23 cellular contexts compared by ENCODE assay signal in genomic region chr7:31663072-31663471, GRCh38. TPM values are rescaled to one million over a fixed set of nuclear protein-coding genes. Genes with fewer than 3 reads are reported as not detected.
DNase-seq lines count a peak whose midpoint lies in the region; ATAC-seq and TF ChIP-seq lines count a peak whose summit lies in the region.
"Had no signal": no experiment of that assay in that cellular context is flagged by ENCODE, and none has a peak within 500 bp of the region (broad histone marks: within the 10 kb centered on the region; RNA-seq: fewer than 3 reads in every experiment).

No MANE protein-coding gene starts in this region.

- H3K27ac Mint-ChIP-seq in endothelial cell (ENCODE audit: unreplicated experiment) (no peak overlapping the region), progenitor cell of endocrine pancreas (no peak overlapping the region)
- H3K27ac Mint-ChIP-seq: CD4-positive, CD25-positive, alpha-beta regulatory T cell; immature natural killer cell had no signal

- peak; percentile 7 for DNase-seq in SIG-M5 treated with dmso at 0.1 percent for 504 hours (lab: John Stamatoyannopoulos, UW; ENCODE audit: unreplicated experiment)
- DNase-seq in SIG-M5 (lab: John Stamatoyannopoulos, UW), result no peak
- peak; percentile 13 for DNase-seq in NAMALWA (ENCODE audit: low spot score)
- DNase-seq in endothelial cell (ENCODE audit: low spot score), result peak; percentile 39
- DNase-seq in progenitor cell of endocrine pancreas (ENCODE audit: low spot score, unreplicated experiment), result no peak
- no peak for DNase-seq in stimulated activated naive CD8-positive, alpha-beta T cell treated with anti-CD3 and anti-CD28 coated beads, Interleukin-15, Interleukin-2, amounts not matched to agents 100 U/mL and 50 U/mL, for 24 hours
- DNase-seq in GF-D8 (lab: John Stamatoyannopoulos, UW), result no peak
- DNase-seq: activated CD4-positive, alpha-beta T cell treated with anti-CD3 and anti-CD28 coated beads, Interleukin-2, amount 50 U/mL, for 4 hours; activated naive CD4-positive, alpha-beta T cell treated with Interleukin-2 at 50 U/mL for 16 hours; CD4-positive, CD25-positive, alpha-beta regulatory T cell; DND-41; esophagus squamous epithelium; GOT3; immature natural killer cell; NCI-H1694; occipital lobe had no signal

- no peak for TF ChIP-seq CTCF in endothelial cell (IDR thresholded peaks at IDR 0.05; ENCODE audit: unreplicated experiment)
- peak; percentile 26 for TF ChIP-seq CTCF in progenitor cell of endocrine pancreas (IDR thresholded peaks at IDR 0.05; ENCODE audit: unreplicated experiment)

- H3K4me3 Mint-ChIP-seq in endothelial cell (ENCODE audit: unreplicated experiment), result no peak overlapping the region
- H3K4me3 Mint-ChIP-seq in progenitor cell of endocrine pancreas (ENCODE audit: low read depth), result no peak overlapping the region
- H3K4me3 Mint-ChIP-seq: CD4-positive, CD25-positive, alpha-beta regulatory T cell; central memory CD8-positive, alpha-beta T cell; immature natural killer cell had no signal

- no peak for ATAC-seq in stimulated activated naive CD8-positive, alpha-beta T cell treated with anti-CD3 and anti-CD28 coated beads, Interleukin-15, Interleukin-2, amounts not matched to agents 100 U/mL and 50 U/mL, for 24 hours
- no peak for ATAC-seq in HG03460 (IDR thresholded peaks at IDR 0.05; ENCODE audit: unreplicated experiment)

- no peaks in the 10 kb centered on the region for H3K9me3 Mint-ChIP-seq in endothelial cell (ENCODE audit: unreplicated experiment)
- no peaks in the 10 kb centered on the region for H3K9me3 Mint-ChIP-seq in progenitor cell of endocrine pancreas (ENCODE audit: low read depth)
- H3K9me3 Mint-ChIP-seq: central memory CD8-positive, alpha-beta T cell had no signal

- peaks cover 11% of the 10 kb centered on the region for H3K4me1 Mint-ChIP-seq in endothelial cell (ENCODE audit: unreplicated experiment)
- H3K4me1 Mint-ChIP-seq in progenitor cell of endocrine pancreas (ENCODE audit: low read depth), result no peaks in the 10 kb centered on the region
- H3K4me1 Mint-ChIP-seq: CD4-positive, CD25-positive, alpha-beta regulatory T cell; central memory CD8-positive, alpha-beta T cell; immature natural killer cell had no signal

- H3K27me3 Mint-ChIP-seq in endothelial cell (ENCODE audit: unreplicated experiment), result no peaks in the 10 kb centered on the region
- H3K27me3 Mint-ChIP-seq in progenitor cell of endocrine pancreas, result no peaks in the 10 kb centered on the region
- H3K27me3 Mint-ChIP-seq: CD4-positive, CD25-positive, alpha-beta regulatory T cell; central memory CD8-positive, alpha-beta T cell had no signal

- H3K36me3 Mint-ChIP-seq in endothelial cell (ENCODE audit: low read depth, unreplicated experiment) (no peaks in the 10 kb centered on the region), progenitor cell of endocrine pancreas (ENCODE audit: insufficient read depth) (no peaks in the 10 kb centered on the region)
- H3K36me3 Mint-ChIP-seq: CD4-positive, CD25-positive, alpha-beta regulatory T cell; immature natural killer cell had no signal

RNA-seq across cellular contexts. Expression of gene PPP1R17, which starts 23.9 kb away (rescaled TPM):
- total RNA-seq in endothelial cell (ENCODE audit: unreplicated experiment), result 0.36 TPM
- total RNA-seq in progenitor cell of endocrine pancreas, result 0.96 and 1.2 TPM in 2 replicates
- total RNA-seq: CD4-positive, CD25-positive, alpha-beta regulatory T cell; esophagus squamous epithelium; lower leg skin; M059J; right atrium auricular region; suprapubic skin; T-helper 1 cell treated with Interleukin-12 subunit alpha and Interleukin-12 subunit beta and Interleukin-4 antibody, amounts not matched to agents 30 ng/mL and 1 ng/mL, for 36 hours had no signal

Comparison
In these comparisons a context has a peak if more than half of its experiments do, and no peak if none do; other contexts are left out.
1. DNase-seq: peak in SIG-M5 treated with dmso at 0.1 percent for 504 hours (single experiment), NAMALWA (single experiment) and endothelial cell (single experiment); none in SIG-M5 (single experiment), progenitor cell of endocrine pancreas (single experiment), stimulated activated naive CD8-positive, alpha-beta T cell treated with anti-CD3 and anti-CD28 coated beads, Interleukin-15, Interleukin-2, amounts not matched to agents 100 U/mL and 50 U/mL, for 24 hours (single experiment) and GF-D8 (single experiment).